ENCODE assay signal across 8 cellular contexts in the genomic region with DNA sequence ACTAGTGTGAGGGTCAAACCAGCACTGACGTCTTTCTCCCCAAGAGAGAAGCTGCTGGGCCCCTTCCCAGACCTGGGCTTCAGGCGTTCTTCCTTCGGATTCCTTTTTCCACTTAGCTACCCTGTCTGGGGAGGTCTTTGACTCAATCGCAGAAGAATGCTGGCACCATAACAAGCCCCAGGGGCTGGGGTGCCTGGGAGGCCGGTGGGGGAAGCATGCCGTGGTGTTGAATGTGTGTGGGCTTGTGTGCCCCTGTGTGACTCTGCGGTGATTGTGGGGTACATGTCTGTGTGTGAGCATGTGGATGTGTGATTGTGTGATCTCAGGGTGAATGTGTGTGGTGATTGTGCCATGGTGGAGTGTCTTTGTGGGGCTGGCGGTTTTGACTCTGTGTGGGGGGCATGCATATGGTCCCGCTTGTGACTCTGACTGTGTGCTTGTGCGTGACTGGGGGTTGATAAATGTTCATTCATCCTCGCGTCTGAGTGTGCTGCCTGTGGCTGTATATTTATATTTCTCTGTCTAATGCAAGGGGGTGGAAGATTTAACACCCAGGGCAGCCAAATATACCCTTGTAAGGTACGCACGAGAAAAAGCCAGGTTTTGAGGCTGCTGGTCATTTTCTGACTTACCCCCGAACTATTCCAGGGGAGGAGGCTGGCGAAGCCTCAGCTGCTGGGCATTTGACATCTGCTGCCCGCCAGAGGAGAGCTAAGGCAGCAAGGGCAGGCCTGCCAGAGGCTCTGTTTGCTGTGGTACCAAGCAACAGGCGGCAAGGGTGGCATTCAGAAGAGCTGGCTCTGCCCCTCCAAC. TPM values are rescaled to one million over a fixed set of nuclear protein-coding genes. Genes with fewer than 3 reads are reported as not detected.
DNase-seq lines count a peak whose midpoint lies in the region; ATAC-seq and TF ChIP-seq lines count a peak whose summit lies in the region.

No MANE protein-coding gene starts in this region.

- H3K27me3 ChIP-seq in BE2C = no peaks in the 10 kb centered on the region

- peak overlapping the region; percentile 79 for H3K4me3 Mint-ChIP-seq in T-helper 17 cell
- H3K4me3 Mint-ChIP-seq in progenitor cell of endocrine pancreas (ENCODE audit: low read depth) = peak overlapping the region; percentile 71

- H3K9me3 ChIP-seq in ES-I3 (ENCODE audit: control insufficient read depth, insufficient read depth, low read length) (no peaks in the 10 kb centered on the region), T-helper 17 cell (ENCODE audit: control insufficient read depth, low read length, poor library complexity, severe bottlenecking) (no peaks in the 10 kb centered on the region), BE2C (no peaks in the 10 kb centered on the region)

- H3K9me3 Mint-ChIP-seq in progenitor cell of endocrine pancreas (ENCODE audit: low read depth) = no peaks in the 10 kb centered on the region

- H3K36me3 ChIP-seq in ES-I3 (ENCODE audit: insufficient read depth, low read length) (no peaks in the 10 kb centered on the region), BE2C (no peaks in the 10 kb centered on the region)

- H3K36me3 Mint-ChIP-seq in T-helper 17 cell (ENCODE audit: low read depth) (peaks cover 7% of the 10 kb centered on the region), progenitor cell of endocrine pancreas (ENCODE audit: insufficient read depth) (no peaks in the 10 kb centered on the region)

- no peak overlapping the region for H3K27ac Mint-ChIP-seq in T-helper 17 cell
- peak overlapping the region; percentile 5 for H3K27ac Mint-ChIP-seq in progenitor cell of endocrine pancreas

- TF ChIP-seq CTCF in progenitor cell of endocrine pancreas (IDR thresholded peaks at IDR 0.05; ENCODE audit: unreplicated experiment) (no peak), BE2C (IDR thresholded peaks at IDR 0.05; ENCODE audit: low read depth, low read length) (no peak)

- no peak for DNase-seq in T-helper 17 cell
- peak; percentile 99 for DNase-seq in foreskin melanocyte
- no peak for DNase-seq in progenitor cell of endocrine pancreas (ENCODE audit: low spot score, unreplicated experiment)
- no peak for DNase-seq in NCI-H2081 (lab: John Stamatoyannopoulos, UW)
- DNase-seq in BE2C = no peak

- H3K9ac ChIP-seq in ES-I3 (ENCODE audit: low read depth, low read length) = peak overlapping the region; percentile 77; the same call in 1 of the 2 replicates

- peaks cover 6% of the 10 kb centered on the region for H3K4me1 Mint-ChIP-seq in T-helper 17 cell
- peaks cover 8% of the 10 kb centered on the region for H3K4me1 Mint-ChIP-seq in progenitor cell of endocrine pancreas (ENCODE audit: low read depth)

- no peak for ATAC-seq in T-helper 17 cell
- ATAC-seq in HG02852 (IDR thresholded peaks at IDR 0.05; ENCODE audit: unreplicated experiment) = no peak
- no peak for ATAC-seq in HG02610 (IDR thresholded peaks at IDR 0.05; ENCODE audit: unreplicated experiment)

- no peak overlapping the region for H3K4me3 ChIP-seq in BE2C (ENCODE audit: low read depth, low read length)

- H3K4me1 ChIP-seq in ES-I3 (ENCODE audit: insufficient read depth, low read length) (peaks cover 19% of the 10 kb centered on the region), BE2C (no peaks in the 10 kb centered on the region)

- H3K27me3 Mint-ChIP-seq in T-helper 17 cell (peaks cover 54% of the 10 kb centered on the region), progenitor cell of endocrine pancreas (peaks cover 39% of the 10 kb centered on the region)

RNA-seq across cellular contexts. Expression of gene SYNC, which starts 1.1 kb away (rescaled TPM):
- not detected for total RNA-seq in T-helper 17 cell
- 0.40 TPM in 1 of 2 replicates, not detected in the other for total RNA-seq in progenitor cell of endocrine pancreas
- polyA plus RNA-seq in BE2C (2012; ENCODE audit: insufficient read depth, insufficient read length, low read depth) = not detected

RNA-seq across cellular contexts. Expression of gene RBBP4, which starts 52.7 kb away (rescaled TPM):
- total RNA-seq in T-helper 17 cell = 100 to 1,000 TPM; 130 to 152 TPM
- total RNA-seq in progenitor cell of endocrine pancreas = 426 and 432 TPM in 2 replicates
- polyA plus RNA-seq in BE2C (2012; ENCODE audit: insufficient read depth, insufficient read length, low read depth) = 121 TPM

RNA-seq across cellular contexts. Expression of gene ZBTB8OS, which starts 53.3 kb away (rescaled TPM):
- total RNA-seq in T-helper 17 cell (10 to 100 TPM; 40.5 to 41.9 TPM), progenitor cell of endocrine pancreas (49.4 and 50.1 TPM in 2 replicates)
- 23.1 TPM for polyA plus RNA-seq in BE2C (2012; ENCODE audit: insufficient read depth, insufficient read length, low read depth)
